ENCODE assay signal across 7 cellular contexts in genomic region chr1:47996406-47997226, GRCh38. TPM values are rescaled to one million over a fixed set of nuclear protein-coding genes. Genes with fewer than 3 reads are reported as not detected.
DNase-seq lines count a peak whose midpoint lies in the region; ATAC-seq and TF ChIP-seq lines count a peak whose summit lies in the region.

No MANE protein-coding gene starts in this region.

- H3K4me1 Mint-ChIP-seq in HFFc6 (ENCODE audit: low read depth) (peaks cover under 1% of the 10 kb centered on the region; the same call in 1 of the 2 replicates), immature natural killer cell (peaks cover 4 to 7% of the 10 kb centered on the region in 2 donors)
- H3K4me1 Mint-ChIP-seq in activated naive CD8-positive, alpha-beta T cell treated with anti-CD3 and anti-CD28 coated beads, Interleukin-2, amount 50 U/mL, for 24 hours = peaks cover 6% of the 10 kb centered on the region
- peaks cover 8% of the 10 kb centered on the region for H3K4me1 Mint-ChIP-seq in stimulated activated effector memory CD8-positive, alpha-beta T cell treated with anti-CD3 and anti-CD28 coated beads, Interleukin-12 subunit alpha, Interleukin-12 subunit beta, amount 100 ng/mL, for 72 hours

- H3K4me3 Mint-ChIP-seq in HFFc6 = peak overlapping the region; percentile 52
- peak overlapping the region; percentile 66 for H3K4me3 Mint-ChIP-seq in activated naive CD8-positive, alpha-beta T cell treated with anti-CD3 and anti-CD28 coated beads, Interleukin-2, amount 50 U/mL, for 24 hours
- peak overlapping the region; percentile 33 to 85 (median 55) for H3K4me3 Mint-ChIP-seq in immature natural killer cell
- peak overlapping the region; percentile 55 for H3K4me3 Mint-ChIP-seq in stimulated activated effector memory CD8-positive, alpha-beta T cell treated with anti-CD3 and anti-CD28 coated beads, Interleukin-12 subunit alpha, Interleukin-12 subunit beta, amount 100 ng/mL, for 72 hours

- no peak for TF ChIP-seq CTCF in HFFc6 (IDR thresholded peaks at IDR 0.05)

- H3K27me3 Mint-ChIP-seq in HFFc6 (ENCODE audit: insufficient read depth) (peaks cover 13% of the 10 kb centered on the region), immature natural killer cell (ENCODE audit: low read depth in 3 of 3) (peaks cover 6 to 43% (median 8%) of the 10 kb centered on the region in 3 donors)
- peaks cover 54% of the 10 kb centered on the region for H3K27me3 Mint-ChIP-seq in activated naive CD8-positive, alpha-beta T cell treated with anti-CD3 and anti-CD28 coated beads, Interleukin-2, amount 50 U/mL, for 24 hours

- H3K27ac Mint-ChIP-seq in HFFc6 (no peak overlapping the region), immature natural killer cell (no peak overlapping the region)
- H3K27ac Mint-ChIP-seq in activated naive CD8-positive, alpha-beta T cell treated with anti-CD3 and anti-CD28 coated beads, Interleukin-2, amount 50 U/mL, for 24 hours = no peak overlapping the region
- no peak overlapping the region for H3K27ac Mint-ChIP-seq in stimulated activated effector memory CD8-positive, alpha-beta T cell treated with anti-CD3 and anti-CD28 coated beads, Interleukin-12 subunit alpha, Interleukin-12 subunit beta, amount 100 ng/mL, for 72 hours

- DNase-seq in HFFc6 = no peak
- DNase-seq in activated naive CD8-positive, alpha-beta T cell treated with anti-CD3 and anti-CD28 coated beads, Interleukin-2, amount 50 U/mL, for 24 hours = peak; percentile 1
- no peak for DNase-seq in immature natural killer cell
- no peak for DNase-seq in stimulated activated effector memory CD8-positive, alpha-beta T cell treated with anti-CD3 and anti-CD28 coated beads, Interleukin-12 subunit alpha, Interleukin-12 subunit beta, amount 100 ng/mL, for 72 hours (ENCODE audit: low spot score in 2 of 2)
- DNase-seq in NCI-H2196 treated with DMSO at 0.1 percent for 48 hours (lab: John Stamatoyannopoulos, UW; ENCODE audit: unreplicated experiment) = no peak
- DNase-seq in activated gamma-delta T cell treated with Interleukin-2 at 50 U/mL for 16 hours = no peak
- DNase-seq in middle frontal gyrus (ENCODE audit: extremely low spot score, low spot score) = no peak

- no peaks in the 10 kb centered on the region for H3K36me3 Mint-ChIP-seq in HFFc6 (ENCODE audit: low read depth)
- H3K36me3 Mint-ChIP-seq in activated naive CD8-positive, alpha-beta T cell treated with anti-CD3 and anti-CD28 coated beads, Interleukin-2, amount 50 U/mL, for 24 hours (ENCODE audit: low read depth) = no peaks in the 10 kb centered on the region
- peaks cover 0 to 4% (median 3%) of the 10 kb centered on the region in 3 donors for H3K36me3 Mint-ChIP-seq in immature natural killer cell
- H3K36me3 Mint-ChIP-seq in stimulated activated effector memory CD8-positive, alpha-beta T cell treated with anti-CD3 and anti-CD28 coated beads, Interleukin-12 subunit alpha, Interleukin-12 subunit beta, amount 100 ng/mL, for 72 hours = no peaks in the 10 kb centered on the region

- H3K9me3 Mint-ChIP-seq in HFFc6 (no peaks in the 10 kb centered on the region), immature natural killer cell (no peaks in the 10 kb centered on the region)
- H3K9me3 Mint-ChIP-seq in activated naive CD8-positive, alpha-beta T cell treated with anti-CD3 and anti-CD28 coated beads, Interleukin-2, amount 50 U/mL, for 24 hours = no peaks in the 10 kb centered on the region
- no peaks in the 10 kb centered on the region for H3K9me3 Mint-ChIP-seq in stimulated activated effector memory CD8-positive, alpha-beta T cell treated with anti-CD3 and anti-CD28 coated beads, Interleukin-12 subunit alpha, Interleukin-12 subunit beta, amount 100 ng/mL, for 72 hours

- no peak for ATAC-seq in activated naive CD8-positive, alpha-beta T cell treated with anti-CD3 and anti-CD28 coated beads, Interleukin-2, amount 50 U/mL, for 24 hours
- ATAC-seq in stimulated activated effector memory CD8-positive, alpha-beta T cell treated with anti-CD3 and anti-CD28 coated beads, Interleukin-12 subunit alpha, Interleukin-12 subunit beta, amount 100 ng/mL, for 72 hours = no peak

RNA-seq across cellular contexts. Expression of gene TRABD2B, which starts 0.6 kb away (rescaled TPM):
- not detected for total RNA-seq in HFFc6 (2021; fragmentation: NEBNext Ultra II Directional; extraction: Animal tissue kit (Norgen Biotek cat#: 25700))
- not detected for polyA plus RNA-seq in immature natural killer cell
